ENCODE assay signal across 13 cellular contexts in genomic region chr5:126531543-126532120, GRCh38.
A peak's percentile ranks its signal among the peaks of the same experiment; 100 is the strongest.
DNase-seq lines count a peak whose midpoint lies in the region; ATAC-seq and TF ChIP-seq lines count a peak whose summit lies in the region.
"Had no signal": no experiment of that assay in that cellular context is flagged by ENCODE, and none has a peak within 500 bp of the region (broad histone marks: within the 10 kb centered on the region; RNA-seq: fewer than 3 reads in every experiment).

No MANE protein-coding gene starts in this region.

- peaks cover 14% of the 10 kb centered on the region for H3K4me1 ChIP-seq in SJCRH30
- H3K4me1 ChIP-seq in neural progenitor cell: peaks cover 9% of the 10 kb centered on the region

- H2AFZ ChIP-seq in neural progenitor cell (replicated peaks): peak overlapping the region; percentile 19

- no peak overlapping the region for H3K9ac ChIP-seq in neural progenitor cell

- H3K36me3 Mint-ChIP-seq in neural progenitor cell: no peaks in the 10 kb centered on the region
- H3K36me3 Mint-ChIP-seq: natural killer cell had no signal

- no peaks in the 10 kb centered on the region for H3F3A ChIP-seq in neural progenitor cell (ENCODE audit: low read depth)

- H3K4me1 Mint-ChIP-seq in neural progenitor cell: peaks cover 17% of the 10 kb centered on the region
- H3K4me1 Mint-ChIP-seq: natural killer cell had no signal

- DNase-seq in AG04450 (ENCODE audit: low read depth, low spot score) (no peak), SJCRH30 (peak; percentile 79 to 94), fibroblast of pulmonary artery (ENCODE audit: low read depth) (peak; percentile 45), neural progenitor cell (ENCODE audit: low spot score) (no peak), NCI-H226 (no peak), NCI-H2029 treated with DMSO at 0.1 percent for 48 hours (lab: John Stamatoyannopoulos, UW) (no peak)
- DNase-seq: natural killer cell, NCI-H446 had no signal

- no peak for TF ChIP-seq CTCF in AG04450 (IDR thresholded peaks at IDR 0.05; ENCODE audit: low read depth, low read length)
- TF ChIP-seq CTCF in fibroblast of pulmonary artery (IDR thresholded peaks at IDR 0.05; ENCODE audit: low read length, missing control alignments): no peak
- no peak for TF ChIP-seq CTCF in neural progenitor cell (IDR thresholded peaks at IDR 0.05)

- H3K36me3 ChIP-seq in SJCRH30 (no peaks in the 10 kb centered on the region), neural progenitor cell (no peaks in the 10 kb centered on the region)
- H3K36me3 ChIP-seq: cardiac muscle cell, gastroesophageal sphincter had no signal

- no peak overlapping the region for H3K4me3 Mint-ChIP-seq in neural progenitor cell
- H3K4me3 Mint-ChIP-seq: natural killer cell; T-helper 1 cell treated with Interleukin-12 subunit alpha and Interleukin-12 subunit beta and Interleukin-4 antibody, amounts not matched to agents 30 μg/mL and 1 μg/mL, for 36 hours had no signal

- H3K9me3 Mint-ChIP-seq in neural progenitor cell: peaks cover 10% of the 10 kb centered on the region
- H3K9me3 Mint-ChIP-seq: natural killer cell; T-helper 1 cell treated with Interleukin-12 subunit alpha and Interleukin-12 subunit beta and Interleukin-4 antibody, amounts not matched to agents 30 μg/mL and 1 μg/mL, for 36 hours had no signal

- no peaks in the 10 kb centered on the region for H3K79me2 ChIP-seq in neural progenitor cell (ENCODE audit: low read depth)

- H3K9me3 ChIP-seq in AG04450 (ENCODE audit: control insufficient read depth, insufficient read depth, low read length): no peaks in the 10 kb centered on the region
- no peaks in the 10 kb centered on the region; the same call in 1 of the 2 replicates for H3K9me3 ChIP-seq in SJCRH30 (replicated peaks)
- no peaks in the 10 kb centered on the region for H3K9me3 ChIP-seq in neural progenitor cell (ENCODE audit: low read depth)
- H3K9me3 ChIP-seq: gastroesophageal sphincter had no signal

- peak overlapping the region; percentile 39 for H3K27ac ChIP-seq in AG04450 (ENCODE audit: low read depth, low read length)
- H3K27ac ChIP-seq in SJCRH30: peak overlapping the region; percentile 84
- peak overlapping the region; percentile 47 for H3K27ac ChIP-seq in neural progenitor cell
- H3K27ac ChIP-seq: cardiac muscle cell had no signal

- no peaks in the 10 kb centered on the region for H3K27me3 ChIP-seq in AG04450 (ENCODE audit: control insufficient read depth, insufficient read depth, low read length)
- H3K27me3 ChIP-seq in SJCRH30: no peaks in the 10 kb centered on the region
- H3K27me3 ChIP-seq in neural progenitor cell: no peaks in the 10 kb centered on the region
- H3K27me3 ChIP-seq: cardiac muscle cell, gastroesophageal sphincter had no signal

- H3K4me3 ChIP-seq in AG04450 (ENCODE audit: low read depth, low read length): no peak overlapping the region
- peak overlapping the region; percentile 24 for H3K4me3 ChIP-seq in SJCRH30
- no peak overlapping the region for H3K4me3 ChIP-seq in fibroblast of pulmonary artery (replicated peaks; ENCODE audit: low read depth, low read length)
- H3K4me3 ChIP-seq in neural progenitor cell: no peak overlapping the region
- H3K4me3 ChIP-seq: cardiac muscle cell, gastroesophageal sphincter had no signal

- ATAC-seq in HG02571 (IDR thresholded peaks at IDR 0.05; ENCODE audit: unreplicated experiment): no peak
- no peak for ATAC-seq in HG03135 (IDR thresholded peaks at IDR 0.05; ENCODE audit: unreplicated experiment)
- ATAC-seq: gastroesophageal sphincter, natural killer cell had no signal

- H4K20me1 ChIP-seq in neural progenitor cell (ENCODE audit: low read depth): no peaks in the 10 kb centered on the region

- POLR2A ChIA-PET in AG04450 (lab: Yijun Ruan, JAX): no interaction called here

- H3K4me2 ChIP-seq in neural progenitor cell: no peak overlapping the region

- peaks cover 5% of the 10 kb centered on the region for H3K27me3 Mint-ChIP-seq in neural progenitor cell (ENCODE audit: insufficient read depth, low read depth)

- peak overlapping the region; percentile 30 for H3K27ac Mint-ChIP-seq in neural progenitor cell
- H3K27ac Mint-ChIP-seq: natural killer cell; T-helper 1 cell treated with Interleukin-12 subunit alpha and Interleukin-12 subunit beta and Interleukin-4 antibody, amounts not matched to agents 30 μg/mL and 1 μg/mL, for 36 hours had no signal

- CTCF ChIA-PET in AG04450 (lab: Charles Lee): interaction anchor here (0.6 to 14.5 kb wide), 5 partner anchors 8 to 193 kb away, joined by 3 to 270 read pairs (median 14); no protein-coding TSS in a partner anchor

Comparison
In these comparisons a context has a peak if more than half of its experiments do, and no peak if none do; other contexts are left out.
1. DNase-seq: peak in SJCRH30 (2 of 2) and fibroblast of pulmonary artery (single experiment); none in AG04450 (single experiment), neural progenitor cell (single experiment), NCI-H226 (single experiment) and NCI-H2029 treated with DMSO at 0.1 percent for 48 hours (single experiment).
2. Peak in every context shown above with its lines, with median percentiles within 50 percentile points of each other: H3K27ac ChIP-seq.